1 cellular context compared by ENCODE assay signal in the genomic region with DNA sequence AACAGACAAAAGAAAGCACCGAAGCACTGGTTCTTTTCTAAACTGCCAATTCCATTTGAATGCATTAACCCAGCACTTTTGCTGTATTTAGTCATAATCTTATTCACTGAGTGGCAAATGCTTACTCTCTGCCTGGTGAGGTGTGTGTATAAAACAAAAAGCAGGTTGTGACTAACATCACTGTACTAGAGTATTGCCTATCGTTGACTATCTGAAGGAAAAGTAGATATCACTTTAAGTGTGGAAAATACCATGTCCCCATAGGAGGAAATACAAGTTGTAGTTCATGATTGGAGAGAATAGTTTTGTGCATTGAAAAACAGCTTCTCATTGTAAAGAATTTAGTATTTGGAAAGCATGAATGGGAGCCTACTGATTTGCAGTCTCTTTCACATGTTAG.
TF ChIP-seq lines count a peak whose summit lies in the region.

No MANE protein-coding gene starts in this region.

TF ChIP-seq in GM23338, 12 proteins besides CTCF, POLR2A, EP300 and RAD21 (continued from another document):
- TF ChIP-seq ZNF462 (CRISPR knock-in tag; IDR thresholded peaks at IDR 0.05) (no peak), REST (IDR thresholded peaks at IDR 0.05; ENCODE audit: unreplicated experiment) (no peak), EZH2 (IDR thresholded peaks at IDR 0.05; ENCODE audit: low read depth, unreplicated experiment) (no peak), NANOG (IDR thresholded peaks at IDR 0.05; ENCODE audit: borderline replicate concordance) (no peak)
